Comparison of ENCODE assay signal across 25 cellular contexts in the genomic region with DNA sequence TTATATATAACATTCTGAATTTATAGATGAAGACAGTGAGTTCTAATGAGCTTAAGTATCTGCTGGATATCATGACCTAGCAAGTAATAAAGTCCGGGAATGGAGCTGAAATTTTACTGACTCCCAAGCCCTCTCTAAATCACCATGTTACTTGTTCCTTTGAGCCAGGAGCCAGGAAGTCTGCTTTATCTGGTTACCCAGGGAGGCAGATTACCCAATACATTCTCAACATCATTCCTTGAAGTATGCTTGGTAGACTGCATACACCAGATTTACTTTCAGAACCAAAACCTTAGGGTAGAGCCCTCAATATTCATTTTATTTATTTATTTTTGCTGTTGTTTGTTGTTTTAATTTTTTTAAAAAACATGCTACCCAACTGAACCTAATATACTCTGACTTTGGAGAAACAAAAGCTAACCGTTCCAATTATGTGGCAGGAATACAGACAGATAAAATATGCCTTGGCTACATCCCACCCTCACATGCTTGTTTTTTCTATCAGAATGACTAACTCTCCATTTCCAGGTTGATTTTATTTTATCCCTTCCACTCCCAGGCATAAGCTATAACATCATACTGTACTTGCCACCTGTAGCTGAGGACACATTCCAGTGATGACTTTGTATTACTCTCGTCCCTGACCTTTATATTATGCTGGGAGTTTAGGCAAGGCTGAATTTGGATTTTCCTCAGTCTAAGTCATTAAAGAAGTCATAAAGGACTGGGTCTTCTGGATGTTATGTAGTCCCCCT.
DNase-seq lines count a peak whose midpoint lies in the region; ATAC-seq, FAIRE-seq and TF ChIP-seq lines count a peak whose summit lies in the region.
"Had no signal": no experiment of that assay in that cellular context is flagged by ENCODE, and none has a peak within 500 bp of the region (broad histone marks: within the 10 kb centered on the region; RNA-seq: fewer than 3 reads in every experiment).

No MANE protein-coding gene starts in this region.

- H3K36me3 ChIP-seq in left ventricle myocardium inferior = no peaks in the 10 kb centered on the region
- H3K36me3 ChIP-seq in astrocyte (ENCODE audit: insufficient read depth, low read length) = no peaks in the 10 kb centered on the region
- H3K36me3 ChIP-seq: breast epithelium, Peyer's patch, upper lobe of left lung had no signal

- no peak overlapping the region for H3K4me3 Mint-ChIP-seq in astrocyte (ENCODE audit: unreplicated experiment)
- no peak overlapping the region for H3K4me3 Mint-ChIP-seq in activated T-cell treated with anti-CD3 and anti-CD28 coated beads, Interleukin-2, amount 50 U/mL, for 24 hours
- H3K4me3 Mint-ChIP-seq: activated CD8-positive, alpha-beta T cell treated with anti-CD3 and anti-CD28 coated beads for 36 hours; CD14-positive monocyte; endodermal cell; IgD-negative memory B cell; T-cell had no signal

- H3K27ac ChIP-seq in left ventricle myocardium inferior (replicated peaks) = no peak overlapping the region
- H3K27ac ChIP-seq in astrocyte (ENCODE audit: low read depth, low read length) = no peak overlapping the region
- H3K27ac ChIP-seq: A549, breast epithelium, Peyer's patch, skin epidermis, upper lobe of left lung had no signal

- no peaks in the 10 kb centered on the region for H3K79me2 ChIP-seq in astrocyte (ENCODE audit: insufficient read depth, low read length)

- no peak overlapping the region for H3K4me2 ChIP-seq in astrocyte (ENCODE audit: low read length)
- H3K4me2 ChIP-seq: A549 had no signal

- TF ChIP-seq CTCF in left ventricle myocardium inferior (IDR thresholded peaks at IDR 0.05; ENCODE audit: borderline replicate concordance) (no peak), astrocyte (IDR thresholded peaks at IDR 0.05; ENCODE audit: insufficient read depth, low read depth, low read length) (no peak), fibroblast of villous mesenchyme (IDR thresholded peaks at IDR 0.05; ENCODE audit: insufficient read depth, low read depth, low read length) (no peak)

- H3K27ac Mint-ChIP-seq in astrocyte (ENCODE audit: unreplicated experiment) = no peak overlapping the region
- H3K27ac Mint-ChIP-seq in activated T-cell treated with anti-CD3 and anti-CD28 coated beads, Interleukin-2, amount 50 U/mL, for 24 hours = no peak overlapping the region
- H3K27ac Mint-ChIP-seq: activated CD8-positive, alpha-beta T cell treated with anti-CD3 and anti-CD28 coated beads for 36 hours; CD14-positive monocyte; endodermal cell; IgD-negative memory B cell; T-cell had no signal

- H4K20me1 ChIP-seq in astrocyte (ENCODE audit: insufficient read depth, low read length) = no peaks in the 10 kb centered on the region

- H3K27me3 ChIP-seq in left ventricle myocardium inferior (ENCODE audit: low read depth) = no peaks in the 10 kb centered on the region
- no peaks in the 10 kb centered on the region for H3K27me3 ChIP-seq in astrocyte (ENCODE audit: insufficient read depth, low read length)
- H3K27me3 ChIP-seq: breast epithelium, Peyer's patch, upper lobe of left lung had no signal

- H3K4me1 Mint-ChIP-seq in astrocyte (ENCODE audit: low read depth, unreplicated experiment) = no peaks in the 10 kb centered on the region
- H3K4me1 Mint-ChIP-seq in activated T-cell treated with anti-CD3 and anti-CD28 coated beads, Interleukin-2, amount 50 U/mL, for 24 hours (ENCODE audit: low read depth) = peaks cover 4% of the 10 kb centered on the region
- H3K4me1 Mint-ChIP-seq: CD14-positive monocyte had no signal

- peak; percentile 24 for ATAC-seq in left ventricle myocardium superior
- ATAC-seq in GM19328 (IDR thresholded peaks at IDR 0.05; ENCODE audit: unreplicated experiment) = no peak
- ATAC-seq: activated CD8-positive, alpha-beta T cell treated with anti-CD3 and anti-CD28 coated beads for 36 hours; T-cell had no signal

- H3K9me3 ChIP-seq in left ventricle myocardium inferior (replicated peaks) (no peaks in the 10 kb centered on the region), astrocyte (ENCODE audit: insufficient read depth, low read depth, low read length) (no peaks in the 10 kb centered on the region)
- H3K9me3 ChIP-seq: A549, breast epithelium, Peyer's patch, upper lobe of left lung had no signal

- H3K27me3 Mint-ChIP-seq in astrocyte (ENCODE audit: low read depth, unreplicated experiment) = peaks cover 5% of the 10 kb centered on the region
- H3K27me3 Mint-ChIP-seq in activated T-cell treated with anti-CD3 and anti-CD28 coated beads, Interleukin-2, amount 50 U/mL, for 24 hours = no peaks in the 10 kb centered on the region
- H3K27me3 Mint-ChIP-seq: activated CD8-positive, alpha-beta T cell treated with anti-CD3 and anti-CD28 coated beads for 36 hours had no signal

- no peak for FAIRE-seq in astrocyte (lab: Jason Lieb, UNC)
- FAIRE-seq: A549 had no signal

- no peak overlapping the region for H2AFZ ChIP-seq in astrocyte (ENCODE audit: low read depth, low read length)

- DNase-seq in left ventricle myocardium superior = no peak
- no peak for DNase-seq in left ventricle myocardium inferior
- DNase-seq in astrocyte (ENCODE audit: low read depth) = peak; percentile 40
- peak; percentile 63 for DNase-seq in fibroblast of villous mesenchyme (ENCODE audit: low read depth)
- DNase-seq in C1 segment of cervical spinal cord (lab: John Stamatoyannopoulos, UW) = no peak
- no peak for DNase-seq in NCI-H1694 treated with DMSO at 0.1 percent for 48 hours (lab: John Stamatoyannopoulos, UW)
- DNase-seq in activated T-cell treated with anti-CD3 and anti-CD28 coated beads, Interleukin-2, amount 50 U/mL, for 24 hours = no peak
- DNase-seq: activated CD4-positive, CD25-positive, alpha-beta regulatory T cell treated with anti-CD3 and anti-CD28 coated beads, Interleukin-2, amount 50 U/mL, for 72 hours; activated CD8-positive, alpha-beta T cell treated with anti-CD3 and anti-CD28 coated beads for 36 hours; activated effector memory CD4-positive, alpha-beta T cell treated with anti-CD3 and anti-CD28 coated beads, Interleukin-2, amount 50 U/mL, for 16 hours; cortex of kidney; endodermal cell; HCEC 1CT; kidney glomerular epithelial cell; NCI-H1105; NCI-H526 treated with DMSO at 0.1 percent for 48 hours; Peyer's patch; T-cell; upper lobe of left lung had no signal

- H3K9me3 Mint-ChIP-seq in astrocyte (ENCODE audit: unreplicated experiment) = no peaks in the 10 kb centered on the region
- no peaks in the 10 kb centered on the region for H3K9me3 Mint-ChIP-seq in activated T-cell treated with anti-CD3 and anti-CD28 coated beads, Interleukin-2, amount 50 U/mL, for 24 hours
- H3K9me3 Mint-ChIP-seq: activated CD8-positive, alpha-beta T cell treated with anti-CD3 and anti-CD28 coated beads for 36 hours; endodermal cell; IgD-negative memory B cell; T-cell had no signal

- H3K4me3 ChIP-seq in left ventricle myocardium inferior (no peak overlapping the region), astrocyte (ENCODE audit: insufficient read depth, low read depth, low read length) (no peak overlapping the region), fibroblast of villous mesenchyme (ENCODE audit: low read depth, low read length) (no peak overlapping the region)
- H3K4me3 ChIP-seq: A549, breast epithelium, Peyer's patch, skin epidermis, upper lobe of left lung had no signal

- H3K4me1 ChIP-seq in left ventricle myocardium inferior (peaks cover 15% of the 10 kb centered on the region), astrocyte (ENCODE audit: insufficient read depth, low read length) (no peaks in the 10 kb centered on the region)
- H3K4me1 ChIP-seq: A549, breast epithelium, Peyer's patch had no signal

- intact Hi-C loops in left ventricle myocardium superior (cut with micrococcal nuclease) (no loop called here), left ventricle myocardium inferior (cut with micrococcal nuclease) (no loop called here)

- no peak overlapping the region for H3K9ac ChIP-seq in astrocyte (ENCODE audit: low read length)

- no peaks in the 10 kb centered on the region for H3K36me3 Mint-ChIP-seq in astrocyte (ENCODE audit: low read depth, unreplicated experiment)
- no peaks in the 10 kb centered on the region for H3K36me3 Mint-ChIP-seq in activated T-cell treated with anti-CD3 and anti-CD28 coated beads, Interleukin-2, amount 50 U/mL, for 24 hours (ENCODE audit: low read depth)
- H3K36me3 Mint-ChIP-seq: CD14-positive monocyte, T-cell had no signal

Comparison
In these comparisons a context has a peak if more than half of its experiments do, and no peak if none do; other contexts are left out.
1. DNase-seq: peak in astrocyte (single experiment) and fibroblast of villous mesenchyme (single experiment); none in left ventricle myocardium superior (single experiment), left ventricle myocardium inferior (single experiment), C1 segment of cervical spinal cord (0 of 14), NCI-H1694 treated with DMSO at 0.1 percent for 48 hours (single experiment) and activated T-cell treated with anti-CD3 and anti-CD28 coated beads, Interleukin-2, amount 50 U/mL, for 24 hours (single experiment).